Comparison of ENCODE assay signal across 9 cellular contexts in genomic region chr12:91361864-91362263, GRCh38.
DNase-seq lines count a peak whose midpoint lies in the region; ATAC-seq and TF ChIP-seq lines count a peak whose summit lies in the region.
"Had no signal": no experiment of that assay in that cellular context is flagged by ENCODE, and none has a peak within 500 bp of the region (broad histone marks: within the 10 kb centered on the region; RNA-seq: fewer than 3 reads in every experiment).

No MANE protein-coding gene starts in this region.

- H3K4me3 ChIP-seq in OCI-LY3 (ENCODE audit: low read length) (peak overlapping the region; percentile 34), endodermal cell (ENCODE audit: low read length) (no peak overlapping the region), neuron (ENCODE audit: low read length) (no peak overlapping the region)
- H3K4me3 ChIP-seq: SJCRH30 had no signal

- no peaks in the 10 kb centered on the region for H3K27me3 ChIP-seq in OCI-LY3 (ENCODE audit: low read depth, low read length)
- H3K27me3 ChIP-seq in endodermal cell (ENCODE audit: control insufficient read depth, insufficient read depth, low read length, poor library complexity, severe bottlenecking), result no peaks in the 10 kb centered on the region
- H3K27me3 ChIP-seq in neuron (ENCODE audit: insufficient read depth, low read length), result no peaks in the 10 kb centered on the region
- H3K27me3 ChIP-seq: SJCRH30 had no signal

- no peaks in the 10 kb centered on the region for H3K9me3 Mint-ChIP-seq in endodermal cell

- H4K20me1 ChIP-seq in OCI-LY3 (ENCODE audit: insufficient read depth, low read length), result no peaks in the 10 kb centered on the region

- peak; percentile 64 for TF ChIP-seq CTCF in OCI-LY3 (IDR thresholded peaks at IDR 0.05; ENCODE audit: low read depth, low read length)
- TF ChIP-seq CTCF in endodermal cell (conservative IDR thresholded peaks at IDR 0.05), result peak; percentile 82

- H3K27ac ChIP-seq in OCI-LY3 (ENCODE audit: low read length) (no peak overlapping the region), endodermal cell (ENCODE audit: low read depth, low read length) (no peak overlapping the region)
- H3K27ac ChIP-seq: SJCRH30 had no signal

- H3K4me3 Mint-ChIP-seq in endodermal cell, result no peak overlapping the region

- no peaks in the 10 kb centered on the region for H3K36me3 ChIP-seq in OCI-LY3 (replicated peaks; ENCODE audit: low read depth, low read length)
- no peaks in the 10 kb centered on the region for H3K36me3 ChIP-seq in endodermal cell (ENCODE audit: control insufficient read depth, insufficient read depth, low read length)
- no peaks in the 10 kb centered on the region for H3K36me3 ChIP-seq in neuron (ENCODE audit: insufficient read depth, low read length)
- H3K36me3 ChIP-seq: SJCRH30 had no signal

- H3K36me3 Mint-ChIP-seq in endodermal cell (ENCODE audit: low read depth), result no peaks in the 10 kb centered on the region

- H3K79me2 ChIP-seq in OCI-LY3 (ENCODE audit: low read length), result no peaks in the 10 kb centered on the region

- H3K9me3 ChIP-seq in OCI-LY3 (ENCODE audit: insufficient read depth, low read length), result no peaks in the 10 kb centered on the region
- H3K9me3 ChIP-seq in endodermal cell (ENCODE audit: control insufficient read depth, low read length), result no peaks in the 10 kb centered on the region
- no peaks in the 10 kb centered on the region for H3K9me3 ChIP-seq in neuron (ENCODE audit: low read length)
- H3K9me3 ChIP-seq: SJCRH30 had no signal

- no peaks in the 10 kb centered on the region for H3K4me1 Mint-ChIP-seq in endodermal cell

- H3K9ac ChIP-seq in OCI-LY3 (ENCODE audit: low read length) (no peak overlapping the region), endodermal cell (ENCODE audit: extremely low read depth, low read length, poor library complexity, severe bottlenecking) (no peak overlapping the region)

- H3K4me1 ChIP-seq in OCI-LY3 (ENCODE audit: low read length) (peaks cover 17% of the 10 kb centered on the region), endodermal cell (ENCODE audit: control insufficient read depth, insufficient read depth, low read length) (no peaks in the 10 kb centered on the region), neuron (ENCODE audit: insufficient read depth, low read length) (peaks cover 6% of the 10 kb centered on the region)
- H3K4me1 ChIP-seq: SJCRH30 had no signal

- H3K27me3 Mint-ChIP-seq in endodermal cell (ENCODE audit: insufficient read depth), result no peaks in the 10 kb centered on the region

- ATAC-seq in HG02884 (IDR thresholded peaks at IDR 0.05; ENCODE audit: unreplicated experiment), result peak; percentile 59

- peak; percentile 81 for DNase-seq in DMS53 (lab: John Stamatoyannopoulos, UW)
- no peak for DNase-seq in endodermal cell
- no peak for DNase-seq in NK-92 treated with Interleukin-12 subunit alpha and Interleukin-12 subunit beta, amount 100 ng/mL, for 24 hours (lab: John Stamatoyannopoulos, UW)
- DNase-seq in UCSD-AML1 (lab: John Stamatoyannopoulos, UW; ENCODE audit: unreplicated experiment), result no peak
- DNase-seq in activated CD4-positive, alpha-beta T cell treated with anti-CD3 and anti-CD28 coated beads, Interleukin-2, amount 50 U/mL, for 4 hours, result no peak

- 60 to 64% methylated on average over 1 to 5 of the region's 5 CpGs for WGBS in endodermal cell (ENCODE audit: insufficient coverage in 1 of 2, insufficient read length in 1 of 2), 2 experiments

- no peak overlapping the region for H3K27ac Mint-ChIP-seq in endodermal cell

- H2AFZ ChIP-seq in OCI-LY3 (ENCODE audit: low read depth, low read length), result 0 out of 2 replicates have a peak overlapping the region, but pooled peaks have one; percentile 6
- H2AFZ ChIP-seq in neuron (ENCODE audit: low read depth, low read length), result peak overlapping the region; percentile 47

- peak overlapping the region; percentile 50 for H3K4me2 ChIP-seq in OCI-LY3 (ENCODE audit: low read length)
